In the genomic region with DNA sequence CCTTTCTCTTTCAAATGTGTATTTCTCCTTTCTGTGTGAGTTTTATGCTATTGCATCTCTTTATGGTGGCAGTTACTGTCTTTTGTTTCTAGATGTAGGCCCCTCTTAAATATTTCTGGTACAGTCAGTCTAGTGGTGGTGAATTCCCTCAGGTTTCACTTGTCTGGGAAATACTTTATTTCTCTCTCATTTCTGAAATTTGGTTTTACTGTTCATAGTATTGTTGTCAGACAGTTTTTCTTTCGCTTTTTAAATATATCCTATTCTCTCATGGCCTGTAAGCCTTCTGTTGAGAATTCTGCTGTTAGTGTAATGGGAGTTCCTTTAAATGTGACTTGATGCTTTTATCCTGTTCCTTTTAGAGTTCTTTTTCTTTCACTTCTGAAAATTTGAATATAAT, we compare ENCODE assay signal across 24 cellular contexts.
DNase-seq lines count a peak whose midpoint lies in the region; ATAC-seq and TF ChIP-seq lines count a peak whose summit lies in the region.
"Had no signal": no experiment of that assay in that cellular context is flagged by ENCODE, and none has a peak within 500 bp of the region (broad histone marks: within the 10 kb centered on the region; RNA-seq: fewer than 3 reads in every experiment).

No MANE protein-coding gene starts in this region.

- no peaks in the 10 kb centered on the region for H3K9me3 ChIP-seq in Caco-2
- H3K9me3 ChIP-seq in BE2C: no peaks in the 10 kb centered on the region
- H3K9me3 ChIP-seq: ascending aorta, left ventricle myocardium inferior had no signal

- CTCF ChIA-PET in Caco-2 (lab: Charles Lee): no interaction called here

- no peaks in the 10 kb centered on the region for H3K27me3 Mint-ChIP-seq in Caco-2 (ENCODE audit: insufficient read depth, unreplicated experiment)
- H3K27me3 Mint-ChIP-seq: activated naive CD4-positive, alpha-beta T cell treated with anti-CD3 and anti-CD28 coated beads, Interleukin-2, amount 50 U/mL, for 24 hours; B cell; stimulated activated naive CD8-positive, alpha-beta T cell treated with anti-CD3 and anti-CD28 coated beads, Interleukin-15, amount 100 ng/mL, for 72 hours had no signal

- H3K4me3 ChIP-seq in Caco-2 (ENCODE audit: low read depth, low read length): no peak overlapping the region
- H3K4me3 ChIP-seq in BE2C (ENCODE audit: low read depth, low read length): no peak overlapping the region
- H3K4me3 ChIP-seq: ascending aorta, left ventricle myocardium inferior had no signal

- DNase-seq in GM10266 (ENCODE audit: extremely low spot score): peak; percentile 19
- DNase-seq in Caco-2: no peak
- no peak for DNase-seq in stimulated activated CD4-positive, alpha-beta T cell treated with anti-CD3 and anti-CD28 coated beads, Interleukin-4, amount 100 ng/mL, for 1 hour
- no peak for DNase-seq in BE2C
- DNase-seq: 8988T; activated T-cell treated with anti-CD3 and anti-CD28 coated beads, Interleukin-2, amount 50 U/mL, for 48 hours; COR-L47; effector CD8-positive, alpha-beta T cell; glutamatergic neuron; HCEC 1CT; left ventricle myocardium inferior; NCI-H187 treated with DMSO at 0.1 percent for 48 hours; posterior cingulate gyrus; stimulated activated CD4-positive, alpha-beta T cell treated with anti-CD3 and anti-CD28 coated beads, Interleukin-2, amount 100 ng/mL, for 24 hours; stimulated activated naive CD8-positive, alpha-beta T cell treated with anti-CD3 and anti-CD28 coated beads, Interleukin-15, amount 100 ng/mL, for 72 hours; T-helper 9 cell; trophoblast cell had no signal

- H3K27ac Mint-ChIP-seq in Caco-2 (ENCODE audit: unreplicated experiment): no peak overlapping the region
- H3K27ac Mint-ChIP-seq: activated naive CD4-positive, alpha-beta T cell treated with anti-CD3 and anti-CD28 coated beads, Interleukin-2, amount 50 U/mL, for 24 hours; B cell; stimulated activated naive CD8-positive, alpha-beta T cell treated with anti-CD3 and anti-CD28 coated beads, Interleukin-15, amount 100 ng/mL, for 72 hours had no signal

- BruUV-seq in Caco-2 (replicated peaks; lab: Mats Ljungman, UMichigan): no TSS peak

- intact Hi-C loops in Caco-2 (cut with micrococcal nuclease; ENCODE audit: unreplicated experiment): no loop called here

- no peaks in the 10 kb centered on the region for H3K4me1 Mint-ChIP-seq in Caco-2 (ENCODE audit: low read depth, unreplicated experiment)
- H3K4me1 Mint-ChIP-seq: activated naive CD4-positive, alpha-beta T cell treated with anti-CD3 and anti-CD28 coated beads, Interleukin-2, amount 50 U/mL, for 24 hours; B cell; stimulated activated naive CD8-positive, alpha-beta T cell treated with anti-CD3 and anti-CD28 coated beads, Interleukin-15, amount 100 ng/mL, for 72 hours had no signal

- ATAC-seq in GM19351 (IDR thresholded peaks at IDR 0.05; ENCODE audit: unreplicated experiment): peak; percentile 69
- ATAC-seq in HG02798 (IDR thresholded peaks at IDR 0.05; ENCODE audit: poor library complexity, unreplicated experiment): peak; percentile 68
- peak; percentile 72 for ATAC-seq in HG03378 (IDR thresholded peaks at IDR 0.05; ENCODE audit: unreplicated experiment)
- no peak for ATAC-seq in HG03196 (IDR thresholded peaks at IDR 0.05; ENCODE audit: unreplicated experiment)
- ATAC-seq: stimulated activated naive CD8-positive, alpha-beta T cell treated with anti-CD3 and anti-CD28 coated beads, Interleukin-15, amount 100 ng/mL, for 72 hours had no signal

- H3K36me3 ChIP-seq in Caco-2 (ENCODE audit: control insufficient read depth, insufficient read depth, low read length): no peaks in the 10 kb centered on the region
- no peaks in the 10 kb centered on the region for H3K36me3 ChIP-seq in BE2C
- H3K36me3 ChIP-seq: ascending aorta, left ventricle myocardium inferior had no signal

- H3K4me1 ChIP-seq in Caco-2 (no peaks in the 10 kb centered on the region), BE2C (no peaks in the 10 kb centered on the region)
- H3K4me1 ChIP-seq: ascending aorta, left ventricle myocardium inferior had no signal

- POLR2A ChIA-PET in Caco-2 (lab: Charles Lee): no interaction called here

- no peaks in the 10 kb centered on the region for H3K9me3 Mint-ChIP-seq in Caco-2 (ENCODE audit: unreplicated experiment)

- H3K36me3 Mint-ChIP-seq in Caco-2 (ENCODE audit: insufficient read depth, unreplicated experiment): no peaks in the 10 kb centered on the region
- H3K36me3 Mint-ChIP-seq: activated naive CD4-positive, alpha-beta T cell treated with anti-CD3 and anti-CD28 coated beads, Interleukin-2, amount 50 U/mL, for 24 hours had no signal

- no peak for TF ChIP-seq CTCF in GM10266 (IDR thresholded peaks at IDR 0.05; ENCODE audit: control insufficient read depth, insufficient read depth, low read depth, missing control alignments)
- TF ChIP-seq CTCF in Caco-2 (IDR thresholded peaks at IDR 0.05; ENCODE audit: insufficient read depth in 1 of 2, low read depth in 1 of 2, low read length in 1 of 2, severe bottlenecking in 1 of 2, unreplicated experiment in 1 of 2): no peak
- TF ChIP-seq CTCF in BE2C (IDR thresholded peaks at IDR 0.05; ENCODE audit: low read depth, low read length): no peak

- H3K27me3 ChIP-seq in Caco-2 (replicated peaks; ENCODE audit: control insufficient read depth, insufficient read depth, low read length) (no peaks in the 10 kb centered on the region), BE2C (no peaks in the 10 kb centered on the region)
- H3K27me3 ChIP-seq: ascending aorta had no signal

- H3K4me3 Mint-ChIP-seq in Caco-2 (ENCODE audit: unreplicated experiment): no peak overlapping the region
- H3K4me3 Mint-ChIP-seq: activated naive CD4-positive, alpha-beta T cell treated with anti-CD3 and anti-CD28 coated beads, Interleukin-2, amount 50 U/mL, for 24 hours; B cell; stimulated activated naive CD8-positive, alpha-beta T cell treated with anti-CD3 and anti-CD28 coated beads, Interleukin-15, amount 100 ng/mL, for 72 hours had no signal
